In genomic region chr5:949275-949543, GRCh38 we compare ENCODE assay signal across 18 cellular contexts. TPM values are rescaled to one million over a fixed set of nuclear protein-coding genes. Genes with fewer than 3 reads are reported as not detected.
DNase-seq lines count a peak whose midpoint lies in the region; ATAC-seq and TF ChIP-seq lines count a peak whose summit lies in the region.
"Had no signal": no experiment of that assay in that cellular context is flagged by ENCODE, and none has a peak within 500 bp of the region (broad histone marks: within the 10 kb centered on the region; RNA-seq: fewer than 3 reads in every experiment).

No MANE protein-coding gene starts in this region.

- no peaks in the 10 kb centered on the region for H3K79me1 ChIP-seq in neuronal stem cell (ENCODE audit: low read depth, low read length)

- H3K27ac ChIP-seq in RWPE2 (ENCODE audit: poor library complexity, severe bottlenecking): no peak overlapping the region
- H3K27ac ChIP-seq in neuronal stem cell (replicated peaks; ENCODE audit: low read length): no peak overlapping the region

- H2AK5ac ChIP-seq in neuronal stem cell (ENCODE audit: low read depth, low read length): no peak overlapping the region

- no peak overlapping the region for H2AFZ ChIP-seq in neuronal stem cell (ENCODE audit: low read length)
- H2AFZ ChIP-seq: GM23338 had no signal

- no peak for TF ChIP-seq CTCF in RWPE2 (IDR thresholded peaks at IDR 0.05; ENCODE audit: poor library complexity, severe bottlenecking)

- no peak overlapping the region for H2BK15ac ChIP-seq in neuronal stem cell (ENCODE audit: low read length)

- no peaks in the 10 kb centered on the region for H3K4me1 ChIP-seq in RWPE2 (ENCODE audit: insufficient read depth, poor library complexity, severe bottlenecking)
- H3K4me1 ChIP-seq in neuronal stem cell (ENCODE audit: control insufficient read depth in 2 of 2, insufficient read depth in 1 of 2, low read depth in 1 of 2, low read length in 2 of 2): peaks cover 13 to 22% of the 10 kb centered on the region in 2 donors
- H3K4me1 ChIP-seq: HAP-1 had no signal

- no peak overlapping the region for H3K4me2 ChIP-seq in neuronal stem cell (ENCODE audit: insufficient read depth, low read length, poor library complexity, severe bottlenecking)
- H3K4me2 ChIP-seq: GM23338 had no signal

- H3K27me3 ChIP-seq in RWPE2 (ENCODE audit: insufficient read depth, poor library complexity, severe bottlenecking) (peaks cover 30% of the 10 kb centered on the region), neuronal stem cell (ENCODE audit: control insufficient read depth in 3 of 3, insufficient read depth in 3 of 3, low read depth in 1 of 3, low read length in 3 of 3) (peaks cover 0 to 14% (median 5%) of the 10 kb centered on the region in 3 experiments)
- H3K27me3 ChIP-seq: BE2C had no signal

- H3K18ac ChIP-seq in neuronal stem cell (ENCODE audit: low read length): no peak overlapping the region

- no peak overlapping the region for H3K9ac ChIP-seq in neuronal stem cell (ENCODE audit: low read depth, low read length, poor library complexity)

- H3K23ac ChIP-seq in neuronal stem cell (ENCODE audit: low read depth, low read length, poor library complexity): no peak overlapping the region

- no peak overlapping the region for H3K4me3 ChIP-seq in RWPE2 (ENCODE audit: severe bottlenecking)
- no peak overlapping the region for H3K4me3 ChIP-seq in neuronal stem cell (ENCODE audit: low read length in 2 of 2)
- H3K4me3 ChIP-seq: GM23338, HAP-1 had no signal

- no peaks in the 10 kb centered on the region for H3K9me3 ChIP-seq in RWPE2 (ENCODE audit: severe bottlenecking)
- peaks cover 2 to 12% of the 10 kb centered on the region in 2 donors for H3K9me3 ChIP-seq in neuronal stem cell (replicated peaks in 1 of 2; ENCODE audit: control insufficient read depth in 2 of 2, insufficient read depth in 1 of 2, low read depth in 1 of 2, low read length in 2 of 2)
- H3K9me3 ChIP-seq: BE2C, HAP-1 had no signal

- no peak overlapping the region for H3K4ac ChIP-seq in neuronal stem cell (ENCODE audit: low read length)

- peak overlapping the region; percentile 6 for H2BK5ac ChIP-seq in neuronal stem cell (ENCODE audit: low read length)

- no peak overlapping the region for H3K14ac ChIP-seq in neuronal stem cell (ENCODE audit: low read length)

- no CpG with 5 or more reads among the region's 5 CpGs for WGBS in neuronal stem cell (ENCODE audit: extremely low coverage in 2 of 2, insufficient read length in 2 of 2, insufficient replicate concordance in 1 of 2), 2 donors

- no peaks in the 10 kb centered on the region for H3K36me3 ChIP-seq in RWPE2 (ENCODE audit: low read depth)
- no peaks in the 10 kb centered on the region for H3K36me3 ChIP-seq in neuronal stem cell (replicated peaks in 1 of 2; ENCODE audit: control insufficient read depth in 2 of 2, insufficient read depth in 2 of 2, low read length in 2 of 2)
- H3K36me3 ChIP-seq: BE2C, HAP-1 had no signal

- DNase-seq in D341Med (ENCODE audit: low spot score) (peak; percentile 12), RWPE2 (ENCODE audit: low spot score) (peak; percentile 9), neuronal stem cell (ENCODE audit: low spot score) (no peak), AG08396 (ENCODE audit: low spot score) (no peak), medulla oblongata (ENCODE audit: extremely low spot score) (no peak)
- DNase-seq: AML-193; BE2C; C1 segment of cervical spinal cord; Calu3; CD4-positive, alpha-beta memory T cell; COR-L47; DMS153; DND-41; HFFc6 had no signal

- no peak overlapping the region for H4K8ac ChIP-seq in neuronal stem cell (ENCODE audit: low read depth, low read length)

- no peak overlapping the region for H2BK120ac ChIP-seq in neuronal stem cell (ENCODE audit: low read depth, low read length)

- no peak overlapping the region for H2BK12ac ChIP-seq in neuronal stem cell (ENCODE audit: low read length)

- no peak overlapping the region for H4K91ac ChIP-seq in neuronal stem cell (ENCODE audit: low read depth, low read length, poor library complexity)

- ATAC-seq in RWPE2 (ENCODE audit: low read depth) (no peak), HG02884 (IDR thresholded peaks at IDR 0.05; ENCODE audit: unreplicated experiment) (no peak)
- ATAC-seq: GM23338 had no signal

RNA-seq across cellular contexts. Expression of gene TRIP13, which starts 56.5 kb away (rescaled TPM):
- 24.6 TPM for polyA plus RNA-seq in neuronal stem cell (2013, experiment 1 of 2)
- 25.7 TPM for polyA plus RNA-seq in neuronal stem cell (2013, experiment 2 of 2)

RNA-seq across cellular contexts. Expression of gene BRD9, which starts 56.6 kb away (rescaled TPM):
- 31.5 TPM for polyA plus RNA-seq in neuronal stem cell (2013, experiment 1 of 2)
- 31.0 TPM for polyA plus RNA-seq in neuronal stem cell (2013, experiment 2 of 2)

RNA-seq across cellular contexts. Expression of gene NKD2, which starts 59.4 kb away (rescaled TPM):
- 11.1 TPM for polyA plus RNA-seq in neuronal stem cell (2013, experiment 1 of 2)
- polyA plus RNA-seq in neuronal stem cell (2013, experiment 2 of 2): 11.1 TPM
- polyA plus RNA-seq: AG04450; CD4-positive, alpha-beta memory T cell had no signal

Comparison
In these comparisons a context has a peak if more than half of its experiments do, and no peak if none do; other contexts are left out.
1. DNase-seq: peak in D341Med (single experiment) and RWPE2 (single experiment); none in neuronal stem cell (single experiment), AG08396 (single experiment) and medulla oblongata (single experiment).